25 cellular contexts compared by ENCODE assay signal in the genomic region with DNA sequence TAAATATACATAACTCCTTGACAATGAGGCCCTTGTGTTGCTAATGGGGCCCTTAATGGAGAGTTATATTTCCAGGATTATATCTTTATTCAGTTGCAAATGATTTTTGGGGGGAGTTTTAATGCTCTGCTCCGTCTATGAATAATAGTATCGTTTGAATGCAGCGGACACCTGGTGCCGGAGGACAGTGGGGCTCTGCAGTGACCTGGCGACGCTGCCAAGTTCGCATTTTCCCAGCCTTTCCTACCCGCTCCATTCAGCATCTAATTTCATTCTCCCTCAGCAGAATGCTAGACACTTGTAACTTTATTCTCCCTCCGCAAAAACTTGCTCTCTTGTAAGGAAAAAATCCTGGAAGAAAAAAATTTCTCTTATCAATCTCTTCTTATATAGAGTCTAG.
DNase-seq lines count a peak whose midpoint lies in the region; ATAC-seq lines count a peak whose summit lies in the region.
"Had no signal": no experiment of that assay in that cellular context is flagged by ENCODE, and none has a peak within 500 bp of the region (broad histone marks: within the 10 kb centered on the region; RNA-seq: fewer than 3 reads in every experiment).

No MANE protein-coding gene starts in this region.

- WGBS in right cardiac atrium, result 59% methylated on average over 9 of the region's 9 CpGs

- H3K4me1 ChIP-seq in right cardiac atrium (ENCODE audit: control insufficient read depth, insufficient read depth, low read length), result no peaks in the 10 kb centered on the region
- H3K4me1 ChIP-seq: BE2C, psoas muscle, suprapubic skin, vagina had no signal

- no peak overlapping the region for H3K4me3 ChIP-seq in right cardiac atrium (ENCODE audit: low read length)
- H3K4me3 ChIP-seq: lung, psoas muscle, suprapubic skin, vagina had no signal

- no peaks in the 10 kb centered on the region for H3K9me3 ChIP-seq in right cardiac atrium (ENCODE audit: control insufficient read depth, low read length)
- H3K9me3 ChIP-seq: BE2C, neutrophil, psoas muscle, suprapubic skin, vagina had no signal

- H3K27ac ChIP-seq in right cardiac atrium (ENCODE audit: low read length) (no peak overlapping the region), temporal lobe (ENCODE audit: low read depth, low read length) (peak overlapping the region; percentile 73)
- H3K27ac ChIP-seq: KMS-11, neutrophil, psoas muscle, suprapubic skin, vagina, WERI-Rb-1 had no signal

- DNase-seq in Right ventricle myocardium inferior (ENCODE audit: missing footprints) (peak; percentile 17), right cardiac atrium (no peak), NCI-H345 treated with DMSO at 0.1 percent for 48 hours (lab: John Stamatoyannopoulos, UW; ENCODE audit: unreplicated experiment) (peak; percentile 57), left kidney (ENCODE audit: low read depth, low spot score) (peak; percentile 60), NCI-H187 treated with DMSO at 0.1 percent for 48 hours (lab: John Stamatoyannopoulos, UW) (no peak), A172 (ENCODE audit: low spot score) (no peak)
- DNase-seq: activated CD4-positive, alpha-beta T cell treated with anti-CD3 and anti-CD28 coated beads, Interleukin-2, amount 50 U/mL, for 1 hour; BE2C; COR-L47; dermis blood vessel endothelial cell; NCI-H1694; NCI-H226; psoas muscle; small intestine; stimulated activated CD4-positive, alpha-beta T cell treated with anti-CD3 and anti-CD28 coated beads, Interleukin-2, amount 100 ng/mL, for 48 hours; T-helper 9 cell; WERI-Rb-1 had no signal

- H3K27me3 ChIP-seq in right cardiac atrium (ENCODE audit: control insufficient read depth, insufficient read depth), result no peaks in the 10 kb centered on the region
- H3K27me3 ChIP-seq: vagina had no signal

- intact Hi-C loops in Right ventricle myocardium inferior (cut with DNase I) (no loop called here), right cardiac atrium (cut with DNase I) (no loop called here)

- no peak for ATAC-seq in Right ventricle myocardium inferior
- ATAC-seq in right cardiac atrium, result no peak
- ATAC-seq in HG03521 (IDR thresholded peaks at IDR 0.05; ENCODE audit: unreplicated experiment), result no peak
- ATAC-seq: psoas muscle; stimulated activated effector memory CD8-positive, alpha-beta T cell treated with anti-CD3 and anti-CD28 coated beads, Interleukin-12 subunit alpha, Interleukin-12 subunit beta, amount 100 ng/mL, for 72 hours had no signal

Comparison
In these comparisons a context has a peak if more than half of its experiments do, and no peak if none do; other contexts are left out.
1. DNase-seq: peak in Right ventricle myocardium inferior (single experiment), NCI-H345 treated with DMSO at 0.1 percent for 48 hours (single experiment) and left kidney (single experiment); none in right cardiac atrium (0 of 3), NCI-H187 treated with DMSO at 0.1 percent for 48 hours (single experiment) and A172 (single experiment).